Comparison of ENCODE assay signal across 1 cellular context in the genomic region with DNA sequence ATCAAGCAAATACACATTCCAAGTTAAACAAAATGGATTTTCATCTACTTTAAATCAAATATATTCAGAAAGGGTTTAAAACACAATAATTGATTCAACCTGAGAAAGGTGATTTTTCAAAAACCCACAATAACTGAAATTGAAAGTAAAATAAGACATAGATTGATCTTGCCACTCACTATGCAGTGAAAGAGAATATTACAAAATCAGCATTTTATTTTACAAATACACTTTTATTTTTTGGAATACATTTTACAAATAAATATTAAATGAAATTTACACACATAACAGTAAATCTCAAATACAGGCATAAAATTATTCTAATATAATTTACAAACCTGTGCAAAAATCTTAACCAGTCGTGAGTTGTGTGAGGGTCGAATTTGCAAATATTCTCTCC.
TF ChIP-seq lines count a peak whose summit lies in the region.

No MANE protein-coding gene starts in this region.

TF ChIP-seq in HepG2, 621 proteins besides CTCF, POLR2A, EP300 and RAD21:
- TF ChIP-seq, protein P1, sequence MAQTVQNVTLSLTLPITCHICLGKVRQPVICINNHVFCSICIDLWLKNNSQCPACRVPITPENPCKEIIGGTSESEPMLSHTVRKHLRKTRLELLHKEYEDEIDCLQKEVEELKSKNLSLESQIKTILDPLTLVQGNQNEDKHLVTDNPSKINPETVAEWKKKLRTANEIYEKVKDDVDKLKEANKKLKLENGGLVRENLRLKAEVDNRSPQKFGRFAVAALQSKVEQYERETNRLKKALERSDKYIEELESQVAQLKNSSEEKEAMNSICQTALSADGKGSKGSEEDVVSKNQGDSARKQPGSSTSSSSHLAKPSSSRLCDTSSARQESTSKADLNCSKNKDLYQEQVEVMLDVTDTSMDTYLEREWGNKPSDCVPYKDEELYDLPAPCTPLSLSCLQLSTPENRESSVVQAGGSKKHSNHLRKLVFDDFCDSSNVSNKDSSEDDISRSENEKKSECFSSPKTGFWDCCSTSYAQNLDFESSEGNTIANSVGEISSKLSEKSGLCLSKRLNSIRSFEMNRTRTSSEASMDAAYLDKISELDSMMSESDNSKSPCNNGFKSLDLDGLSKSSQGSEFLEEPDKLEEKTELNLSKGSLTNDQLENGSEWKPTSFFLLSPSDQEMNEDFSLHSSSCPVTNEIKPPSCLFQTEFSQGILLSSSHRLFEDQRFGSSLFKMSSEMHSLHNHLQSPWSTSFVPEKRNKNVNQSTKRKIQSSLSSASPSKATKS (CRISPR knock-in tag; IDR thresholded peaks at IDR 0.05), result no peak
- TF ChIP-seq HNF4G (IDR thresholded peaks at IDR 0.05; ENCODE audit: borderline replicate concordance, low read depth, low read length), result no peak
- no peak for TF ChIP-seq HNF4G (CRISPR knock-in tag; IDR thresholded peaks at IDR 0.05; ENCODE audit: borderline replicate concordance, low read depth)
- TF ChIP-seq ZBTB1 (CRISPR knock-in tag; IDR thresholded peaks at IDR 0.05; ENCODE audit: borderline replicate concordance), result no peak
- TF ChIP-seq KLF12 (CRISPR knock-in tag; IDR thresholded peaks at IDR 0.05; ENCODE audit: borderline replicate concordance), result no peak
- TF ChIP-seq MAFK (conservative IDR thresholded peaks at IDR 0.05 in 1 of 2, IDR thresholded peaks at IDR 0.05 in 1 of 2; ENCODE audit: low read length in 2 of 2), result peak; percentile 29 to 56; a peak in 2 of 4 replicates
- TF ChIP-seq JUN (CRISPR knock-in tag; IDR thresholded peaks at IDR 0.05), result no peak
- no peak for TF ChIP-seq ZBTB7A (CRISPR knock-in tag; IDR thresholded peaks at IDR 0.05)
- TF ChIP-seq ZNF335 (CRISPR knock-in tag; IDR thresholded peaks at IDR 0.05), result no peak
- TF ChIP-seq ZNF430 (CRISPR knock-in tag; IDR thresholded peaks at IDR 0.05), result no peak
- TF ChIP-seq, protein P2, sequence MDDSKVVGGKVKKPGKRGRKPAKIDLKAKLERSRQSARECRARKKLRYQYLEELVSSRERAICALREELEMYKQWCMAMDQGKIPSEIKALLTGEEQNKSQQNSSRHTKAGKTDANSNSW (CRISPR knock-in tag; IDR thresholded peaks at IDR 0.05; ENCODE audit: borderline replicate concordance), result no peak
- no peak for TF ChIP-seq RBAK (CRISPR knock-in tag; IDR thresholded peaks at IDR 0.05)
- 0 out of 2 replicates have a peak, but pooled peaks have one; percentile 10 for TF ChIP-seq MAFF (IDR thresholded peaks at IDR 0.05; ENCODE audit: low read depth, low read length)
- TF ChIP-seq ZNF7 (CRISPR knock-in tag; IDR thresholded peaks at IDR 0.05), result no peak
